Comparison of ENCODE assay signal across 8 cellular contexts in the genomic region with DNA sequence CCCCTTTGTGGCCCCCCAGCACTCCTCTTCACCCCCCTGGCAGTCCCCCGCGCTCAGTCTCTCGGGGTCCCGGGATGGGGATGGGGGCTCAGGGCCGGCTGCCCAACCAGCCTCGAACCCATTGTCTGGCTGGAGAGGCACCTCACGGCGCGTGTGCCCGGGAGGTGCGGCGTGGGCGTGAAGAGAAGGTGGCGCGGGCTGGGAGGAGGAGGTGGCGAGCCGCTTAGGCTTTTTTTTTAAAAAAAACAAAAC. TPM values are rescaled to one million over a fixed set of nuclear protein-coding genes. Genes with fewer than 3 reads are reported as not detected.
DNase-seq lines count a peak whose midpoint lies in the region; ATAC-seq, FAIRE-seq and TF ChIP-seq lines count a peak whose summit lies in the region.

No MANE protein-coding gene starts in this region.

- CTCF ChIA-PET in activated CD4-positive, alpha-beta T cell treated with anti-CD3 and anti-CD28 coated beads, Interleukin-2, amount 10 ng/mL, durations not matched to agents 7 days and 5 days (lab: Charles Lee): interaction anchor here (1.2 kb wide), 1 partner anchor 159 kb away, joined by 4 read pairs; no protein-coding TSS in a partner anchor

- no peak for ATAC-seq in GM21515 (IDR thresholded peaks at IDR 0.05; ENCODE audit: unreplicated experiment)

- peak overlapping the region; percentile 46; the same call in 1 of the 2 replicates for H3K27ac Mint-ChIP-seq in HFFc6
- H3K27ac Mint-ChIP-seq in activated CD4-positive, alpha-beta T cell treated with anti-CD3 and anti-CD28 coated beads, Interleukin-2, amount 10 ng/mL, durations not matched to agents 7 days and 5 days: no peak overlapping the region

- DNase-seq in GM12864 (ENCODE audit: low read depth) (no peak), HFFc6 (no peak), cardiac muscle cell (ENCODE audit: low read depth in 1 of 2, low spot score in 1 of 2) (no peak), retinal pigment epithelial cell (ENCODE audit: low read depth) (no peak), NCI-H2029 (lab: John Stamatoyannopoulos, UW) (no peak), RCC 7860 (ENCODE audit: low spot score) (no peak)
- no peak for DNase-seq in activated CD4-positive, alpha-beta T cell treated with anti-CD3 and anti-CD28 coated beads, Interleukin-2, amount 10 ng/mL, durations not matched to agents 7 days and 5 days

- no peaks in the 10 kb centered on the region for H3K4me1 ChIP-seq in cardiac muscle cell (ENCODE audit: low read depth)

- H3K27ac ChIP-seq in cardiac muscle cell: no peak overlapping the region

- H3K36me3 Mint-ChIP-seq in HFFc6 (ENCODE audit: low read depth): no peaks in the 10 kb centered on the region
- H3K36me3 Mint-ChIP-seq in activated CD4-positive, alpha-beta T cell treated with anti-CD3 and anti-CD28 coated beads, Interleukin-2, amount 10 ng/mL, durations not matched to agents 7 days and 5 days (ENCODE audit: low read depth): no peaks in the 10 kb centered on the region

- peaks cover 43% of the 10 kb centered on the region for H3K4me1 Mint-ChIP-seq in HFFc6 (ENCODE audit: low read depth)
- peaks cover 10% of the 10 kb centered on the region for H3K4me1 Mint-ChIP-seq in activated CD4-positive, alpha-beta T cell treated with anti-CD3 and anti-CD28 coated beads, Interleukin-2, amount 10 ng/mL, durations not matched to agents 7 days and 5 days

- H3K4me3 Mint-ChIP-seq in HFFc6: peak overlapping the region; percentile 98
- peak overlapping the region; percentile 64 for H3K4me3 Mint-ChIP-seq in activated CD4-positive, alpha-beta T cell treated with anti-CD3 and anti-CD28 coated beads, Interleukin-2, amount 10 ng/mL, durations not matched to agents 7 days and 5 days

- POLR2A ChIA-PET in activated CD4-positive, alpha-beta T cell treated with anti-CD3 and anti-CD28 coated beads, Interleukin-2, amount 10 ng/mL, durations not matched to agents 7 days and 5 days (lab: Charles Lee): no interaction called here

- H3K4me3 ChIP-seq in GM12864 (ENCODE audit: low read depth, low read length) (peak overlapping the region; percentile 93), cardiac muscle cell (peak overlapping the region; percentile 57), retinal pigment epithelial cell (ENCODE audit: low read length) (peak overlapping the region; percentile 83)

- H3K9me3 ChIP-seq in cardiac muscle cell (ENCODE audit: low read depth): no peaks in the 10 kb centered on the region

- H3K27me3 Mint-ChIP-seq in HFFc6 (ENCODE audit: insufficient read depth): no peaks in the 10 kb centered on the region; the same call in 1 of the 2 replicates
- peaks cover 56% of the 10 kb centered on the region for H3K27me3 Mint-ChIP-seq in activated CD4-positive, alpha-beta T cell treated with anti-CD3 and anti-CD28 coated beads, Interleukin-2, amount 10 ng/mL, durations not matched to agents 7 days and 5 days

- H3K9me3 Mint-ChIP-seq in HFFc6: no peaks in the 10 kb centered on the region
- no peaks in the 10 kb centered on the region for H3K9me3 Mint-ChIP-seq in activated CD4-positive, alpha-beta T cell treated with anti-CD3 and anti-CD28 coated beads, Interleukin-2, amount 10 ng/mL, durations not matched to agents 7 days and 5 days

- no peak for FAIRE-seq in RCC 7860 (lab: Jason Lieb, UNC)

- H3K36me3 ChIP-seq in cardiac muscle cell: no peaks in the 10 kb centered on the region

- TF ChIP-seq CTCF in GM12864 (IDR thresholded peaks at IDR 0.05; ENCODE audit: low read depth, low read length, missing control alignments): peak; percentile 7
- no peak for TF ChIP-seq CTCF in HFFc6 (IDR thresholded peaks at IDR 0.05)
- TF ChIP-seq CTCF in cardiac muscle cell (IDR thresholded peaks at IDR 0.05; ENCODE audit: low read depth, low read length): no peak
- no peak for TF ChIP-seq CTCF in retinal pigment epithelial cell (conservative IDR thresholded peaks at IDR 0.05; ENCODE audit: low read depth, low read length)

- no peaks in the 10 kb centered on the region for H3K27me3 ChIP-seq in cardiac muscle cell

RNA-seq across cellular contexts. Expression of a gene that starts 0.8 kb away (rescaled TPM):
- 10 to 100 TPM; 13.7 to 20.9 (median 16.0) TPM for total RNA-seq in HFFc6 (2021; fragmentation: NEBNext Ultra II Directional; extraction: Animal tissue kit (Norgen Biotek cat#: 25700))
- under 1 TPM; 0.46 to 0.64 TPM for total RNA-seq in activated CD4-positive, alpha-beta T cell treated with anti-CD3 and anti-CD28 coated beads, Interleukin-2, amount 10 ng/mL, durations not matched to agents 7 days and 5 days
- total RNA-seq in cardiac muscle cell: 8.6 and 11.7 TPM in 2 replicates
- 5.1 and 6.6 TPM in 2 replicates for polyA plus RNA-seq in cardiac muscle cell
